In the genomic region with DNA sequence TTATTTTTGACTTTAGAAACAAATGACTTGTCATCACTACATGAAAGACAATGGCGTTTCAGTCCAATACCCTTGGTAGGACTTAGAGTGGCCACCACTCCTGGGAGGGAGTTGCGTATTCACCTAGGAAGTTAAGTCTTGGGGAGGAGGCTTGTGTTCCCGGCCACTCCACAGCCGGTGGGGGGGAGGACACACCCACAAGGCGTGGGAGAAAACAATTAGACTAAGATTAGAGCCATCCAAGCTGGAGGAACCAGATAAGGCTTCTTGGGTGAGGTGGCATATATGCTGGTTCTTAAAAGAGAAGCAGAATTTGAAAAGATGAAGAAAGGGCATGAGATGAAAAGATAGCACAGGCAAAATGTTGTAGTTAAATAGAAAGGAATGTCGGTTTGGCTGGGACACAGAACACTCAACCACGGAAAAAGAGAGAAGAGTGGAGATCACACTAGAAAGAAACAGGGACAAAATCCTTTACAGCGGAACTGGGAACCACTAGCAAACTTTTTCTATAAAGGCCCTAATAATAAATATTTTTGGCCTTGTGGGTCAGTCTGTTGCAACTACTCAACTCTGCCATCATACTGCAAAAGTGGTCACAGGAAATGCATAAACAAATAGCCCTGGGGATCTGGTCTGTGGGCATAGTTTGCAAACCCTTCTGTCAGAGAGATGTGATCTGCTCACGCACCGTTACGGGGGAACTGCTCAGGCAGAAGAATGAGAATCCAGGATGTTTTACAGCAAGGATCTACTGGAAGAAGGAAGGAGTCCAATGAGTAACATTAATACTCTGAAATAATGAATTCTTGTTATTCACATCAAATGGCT, we compare ENCODE assay signal across 28 cellular contexts.
DNase-seq lines count a peak whose midpoint lies in the region; ATAC-seq, FAIRE-seq and TF ChIP-seq lines count a peak whose summit lies in the region.
"Had no signal": no experiment of that assay in that cellular context is flagged by ENCODE, and none has a peak within 500 bp of the region (broad histone marks: within the 10 kb centered on the region; RNA-seq: fewer than 3 reads in every experiment).

No MANE protein-coding gene starts in this region.

- intact Hi-C loops in natural killer cell (cut with micrococcal nuclease): no loop called here

- no peak overlapping the region for H3K18ac ChIP-seq in mesendoderm (ENCODE audit: low read length)

- H3K36me3 Mint-ChIP-seq in natural killer cell: no peaks in the 10 kb centered on the region
- H3K36me3 Mint-ChIP-seq: naive B cell had no signal

- ATAC-seq in natural killer cell: no peak
- no peak for ATAC-seq in GM21360 (IDR thresholded peaks at IDR 0.05; ENCODE audit: unreplicated experiment)
- ATAC-seq: A549; pancreas; stimulated activated naive CD8-positive, alpha-beta T cell treated with anti-CD3 and anti-CD28 coated beads, Interleukin-15, Interleukin-2, amounts not matched to agents 100 U/mL and 50 U/mL, for 24 hours had no signal

- H3K23ac ChIP-seq in mesendoderm (ENCODE audit: low read length): no peak overlapping the region

- no peak overlapping the region for H3K27ac ChIP-seq in mesendoderm (ENCODE audit: low read depth, low read length)
- H3K27ac ChIP-seq: A549, C4-2B, pancreas, VCaP had no signal

- H3K4me3 ChIP-seq in mesendoderm (ENCODE audit: low read length): no peak overlapping the region
- H3K4me3 ChIP-seq: A549, lung, pancreas had no signal

- H3K27me3 Mint-ChIP-seq in natural killer cell (ENCODE audit: low read depth in 2 of 2): peaks cover 0 to 6% of the 10 kb centered on the region in 2 donors
- H3K27me3 Mint-ChIP-seq: activated CD4-positive, alpha-beta memory T cell treated with anti-CD3 and anti-CD28 coated beads, Interleukin-2, amount 10 ng/mL, durations not matched to agents 7 days and 5 days; activated T-cell treated with anti-CD3 and anti-CD28 coated beads, Interleukin-2, amount 50 U/mL, for 24 hours; naive B cell had no signal

- peak; percentile 54 for FAIRE-seq in HTR-8/SVneo (lab: Jason Lieb, UNC)
- FAIRE-seq: pancreas had no signal

- H3K36me3 ChIP-seq in mesendoderm (ENCODE audit: control insufficient read depth, insufficient read depth, low read length): no peaks in the 10 kb centered on the region
- H3K36me3 ChIP-seq: pancreas had no signal

- no peak overlapping the region for H3K4me3 Mint-ChIP-seq in natural killer cell
- H3K4me3 Mint-ChIP-seq: activated CD4-positive, alpha-beta memory T cell treated with anti-CD3 and anti-CD28 coated beads, Interleukin-2, amount 10 ng/mL, durations not matched to agents 7 days and 5 days; activated T-cell treated with anti-CD3 and anti-CD28 coated beads, Interleukin-2, amount 50 U/mL, for 24 hours; naive B cell had no signal

- no peak overlapping the region for H2BK5ac ChIP-seq in mesendoderm (ENCODE audit: low read length)

- no peak overlapping the region for H4K5ac ChIP-seq in mesendoderm (ENCODE audit: low read length)

- no peak overlapping the region for H2BK120ac ChIP-seq in mesendoderm (ENCODE audit: low read depth, low read length)

- no peak overlapping the region for H2BK15ac ChIP-seq in mesendoderm (replicated peaks; ENCODE audit: low read depth)

- no peaks in the 10 kb centered on the region for H3K4me1 Mint-ChIP-seq in natural killer cell
- H3K4me1 Mint-ChIP-seq: activated CD4-positive, alpha-beta memory T cell treated with anti-CD3 and anti-CD28 coated beads, Interleukin-2, amount 10 ng/mL, durations not matched to agents 7 days and 5 days; naive B cell had no signal

- no peaks in the 10 kb centered on the region for H3K79me2 ChIP-seq in mesendoderm (ENCODE audit: control insufficient read depth, insufficient read depth, low read length)

- no peaks in the 10 kb centered on the region for H3K27me3 ChIP-seq in mesendoderm (ENCODE audit: insufficient read depth, low read length, poor library complexity)
- H3K27me3 ChIP-seq: pancreas had no signal

- H4K8ac ChIP-seq in mesendoderm (ENCODE audit: low read depth, low read length): no peak overlapping the region

- peak; percentile 17 for DNase-seq in AG08396 (ENCODE audit: low spot score)
- no peak for DNase-seq in HTR-8/SVneo (ENCODE audit: insufficient read length, low spot score)
- DNase-seq in amniotic epithelial cell (ENCODE audit: low read depth): peak; percentile 41
- DNase-seq in mesendoderm: peak; percentile 62
- DNase-seq in natural killer cell: no peak
- no peak for DNase-seq in DMS53 (lab: John Stamatoyannopoulos, UW)
- DNase-seq in globus pallidus (ENCODE audit: low spot score): no peak
- DNase-seq: activated CD4-positive, alpha-beta memory T cell treated with anti-CD3 and anti-CD28 coated beads, Interleukin-2, amount 10 ng/mL, durations not matched to agents 7 days and 5 days; activated naive CD4-positive, alpha-beta T cell treated with Interleukin-2 at 50 U/mL for 16 hours; activated T-cell treated with anti-CD3 and anti-CD28 coated beads, Interleukin-2, amount 50 U/mL, for 24 hours; anterior cingulate cortex; cerebellar nuclear complex; effector memory CD4-positive, alpha-beta T cell; hypothalamus; islet precursor cell; naive B cell; NCI-H1092 treated with DMSO at 0.1 percent for 48 hours; NCI-H2081 treated with DMSO at 0.1 percent for 48 hours; NCI-H510A; pancreas; stimulated activated CD4-positive, alpha-beta T cell treated with anti-CD3 and anti-CD28 coated beads, Interleukin-2, amount 100 ng/mL, for 24 hours; stimulated activated naive CD8-positive, alpha-beta T cell treated with anti-CD3 and anti-CD28 coated beads, Interleukin-15, Interleukin-2, amounts not matched to agents 100 U/mL and 50 U/mL, for 24 hours; trophoblast cell had no signal

- H3K9ac ChIP-seq in mesendoderm (ENCODE audit: low read length): no peak overlapping the region

- H3K27ac Mint-ChIP-seq in natural killer cell: no peak overlapping the region
- H3K27ac Mint-ChIP-seq: activated CD4-positive, alpha-beta memory T cell treated with anti-CD3 and anti-CD28 coated beads, Interleukin-2, amount 10 ng/mL, durations not matched to agents 7 days and 5 days; activated T-cell treated with anti-CD3 and anti-CD28 coated beads, Interleukin-2, amount 50 U/mL, for 24 hours; naive B cell had no signal

- no peaks in the 10 kb centered on the region for H3K79me1 ChIP-seq in mesendoderm (ENCODE audit: low read length)

- no peak overlapping the region for H2AK5ac ChIP-seq in mesendoderm (ENCODE audit: low read length)

- H3K56ac ChIP-seq in mesendoderm (ENCODE audit: low read length): no peak overlapping the region

- no CpG with 5 or more reads among the region's 11 CpGs for WGBS in mesendoderm (ENCODE audit: extremely low coverage, insufficient coverage, low lambda C conversion rate)

- no peaks in the 10 kb centered on the region for H3K9me3 Mint-ChIP-seq in natural killer cell
- H3K9me3 Mint-ChIP-seq: activated CD4-positive, alpha-beta memory T cell treated with anti-CD3 and anti-CD28 coated beads, Interleukin-2, amount 10 ng/mL, durations not matched to agents 7 days and 5 days; activated T-cell treated with anti-CD3 and anti-CD28 coated beads, Interleukin-2, amount 50 U/mL, for 24 hours had no signal

- TF ChIP-seq CTCF in natural killer cell (IDR thresholded peaks at IDR 0.05): no peak

- H3K4me1 ChIP-seq in mesendoderm (ENCODE audit: control insufficient read depth, low read depth, low read length): peaks cover 4% of the 10 kb centered on the region
- H3K4me1 ChIP-seq: A549, pancreas had no signal

- H3K4ac ChIP-seq in mesendoderm (ENCODE audit: low read depth, low read length): no peak overlapping the region

- H3K4me2 ChIP-seq in mesendoderm (ENCODE audit: low read length): no peak overlapping the region
- H3K4me2 ChIP-seq: A549 had no signal

Comparison
In these comparisons a context has a peak if more than half of its experiments do, and no peak if none do; other contexts are left out.
1. DNase-seq: peak in AG08396 (single experiment), amniotic epithelial cell (single experiment) and mesendoderm (single experiment); none in HTR-8/SVneo (single experiment), natural killer cell (single experiment), DMS53 (single experiment) and globus pallidus (single experiment).